In genomic region chr22:20920881-20921203, GRCh38 we compare ENCODE assay signal across 10 cellular contexts. TPM values are rescaled to one million over a fixed set of nuclear protein-coding genes. Genes with fewer than 3 reads are reported as not detected.
DNase-seq lines count a peak whose midpoint lies in the region; ATAC-seq and TF ChIP-seq lines count a peak whose summit lies in the region.
"Had no signal": no experiment of that assay in that cellular context is flagged by ENCODE, and none has a peak within 500 bp of the region (broad histone marks: within the 10 kb centered on the region; RNA-seq: fewer than 3 reads in every experiment).

No MANE protein-coding gene starts in this region.

- peaks cover 37% of the 10 kb centered on the region for H3K36me3 Mint-ChIP-seq in nephron progenitor cell (ENCODE audit: low read depth)

- CTCF ChIA-PET in BJ (lab: Yijun Ruan, JAX), result interaction anchor here (0.9 to 1.4 kb wide), 3 partner anchors 17 to 35 kb away, joined by 3 to 4 read pairs (median 3); no protein-coding TSS in a partner anchor

- peaks cover 48% of the 10 kb centered on the region for H4K20me1 ChIP-seq in Karpas-422 (ENCODE audit: insufficient read depth, low read depth, low read length)

- H3K4me1 ChIP-seq in Karpas-422 (ENCODE audit: low read length), result peaks cover 57% of the 10 kb centered on the region
- H3K4me1 ChIP-seq in duodenal mucosa (ENCODE audit: control insufficient read depth in 1 of 2, insufficient read depth in 2 of 2, low read length in 2 of 2), result peaks cover 20 to 26% of the 10 kb centered on the region in 2 donors

- H3K9ac ChIP-seq in Karpas-422 (ENCODE audit: low read length), result peak overlapping the region; percentile 88
- peak overlapping the region; percentile 16 to 30 for H3K9ac ChIP-seq in duodenal mucosa (ENCODE audit: low read depth in 1 of 2, low read length in 2 of 2)

- H3K27me3 Mint-ChIP-seq in nephron progenitor cell (ENCODE audit: low read depth, poor library complexity), result no peaks in the 10 kb centered on the region

- no peaks in the 10 kb centered on the region for H3K36me3 ChIP-seq in BJ (ENCODE audit: control insufficient read depth, insufficient read depth, low read length)
- peaks cover 15% of the 10 kb centered on the region; the same call in 1 of the 2 replicates for H3K36me3 ChIP-seq in Karpas-422 (ENCODE audit: insufficient read depth, low read length)
- H3K36me3 ChIP-seq in duodenal mucosa (ENCODE audit: control insufficient read depth in 1 of 2, insufficient read depth in 2 of 2, low read length in 2 of 2), result no peaks in the 10 kb centered on the region

- no peaks in the 10 kb centered on the region for H3K27me3 ChIP-seq in BJ (ENCODE audit: control insufficient read depth, insufficient read depth, low read length)
- H3K27me3 ChIP-seq in Karpas-422 (ENCODE audit: low read length), result no peaks in the 10 kb centered on the region
- no peaks in the 10 kb centered on the region for H3K27me3 ChIP-seq in duodenal mucosa (ENCODE audit: control insufficient read depth in 1 of 2, insufficient read depth in 2 of 2, low read length in 2 of 2)

- H3K4me2 ChIP-seq in Karpas-422 (ENCODE audit: low read depth, low read length, poor library complexity, severe bottlenecking), result peak overlapping the region; percentile 81

- ATAC-seq in HG03025 (IDR thresholded peaks at IDR 0.05; ENCODE audit: low FRiP score, unreplicated experiment), result no peak
- ATAC-seq in GM19395 (IDR thresholded peaks at IDR 0.05; ENCODE audit: unreplicated experiment), result no peak
- no peak for ATAC-seq in GM18511 (IDR thresholded peaks at IDR 0.05; ENCODE audit: unreplicated experiment)

- H3K4me1 Mint-ChIP-seq in nephron progenitor cell, result peaks cover 46% of the 10 kb centered on the region

- H3K4me3 Mint-ChIP-seq in nephron progenitor cell, result peak overlapping the region; percentile 99

- H3K9me3 Mint-ChIP-seq in nephron progenitor cell, result no peaks in the 10 kb centered on the region

- no peak overlapping the region for H2AFZ ChIP-seq in Karpas-422 (ENCODE audit: low read length)

- peak overlapping the region; percentile 97 for H3K4me3 ChIP-seq in BJ (ENCODE audit: low read depth, low read length)
- peak overlapping the region; percentile 98; the same call in 1 of the 2 replicates for H3K4me3 ChIP-seq in Karpas-422 (ENCODE audit: low read length)
- H3K4me3 ChIP-seq in duodenal mucosa (ENCODE audit: low read depth in 1 of 2, low read length in 2 of 2), result peak overlapping the region; percentile 96 to 97

- H3K27ac Mint-ChIP-seq in nephron progenitor cell, result peak overlapping the region; percentile 35

- POLR2A ChIA-PET in BJ (lab: Charles Lee), result no interaction called here

- TF ChIP-seq CTCF in BJ (IDR thresholded peaks at IDR 0.05; ENCODE audit: insufficient read depth, low read depth, low read length), result no peak
- no peak for TF ChIP-seq CTCF in nephron progenitor cell (IDR thresholded peaks at IDR 0.05)

- peaks cover 86% of the 10 kb centered on the region for H3K79me2 ChIP-seq in Karpas-422 (ENCODE audit: low read length)

- no peaks in the 10 kb centered on the region for H3K9me2 ChIP-seq in Karpas-422 (replicated peaks; ENCODE audit: insufficient read depth, low read length)

- H3K27ac ChIP-seq in Karpas-422 (ENCODE audit: low read length) (no peak overlapping the region), duodenal mucosa (ENCODE audit: low read depth, low read length) (no peak overlapping the region)

- DNase-seq in BJ (ENCODE audit: low read depth), result no peak
- DNase-seq in Karpas-422, result no peak
- DNase-seq in nephron progenitor cell, result no peak
- DNase-seq in NCI-H748 (lab: John Stamatoyannopoulos, UW; ENCODE audit: unreplicated experiment), result no peak
- DNase-seq: effector CD4-positive, alpha-beta T cell; RPMI8226 had no signal

- H3K9me3 ChIP-seq in Karpas-422 (ENCODE audit: low read length) (no peaks in the 10 kb centered on the region), duodenal mucosa (ENCODE audit: control insufficient read depth in 1 of 2, low read length in 2 of 2) (no peaks in the 10 kb centered on the region)

RNA-seq across cellular contexts. Expression of gene CRKL, which starts 3.6 kb away (rescaled TPM):
- 14.7 and 21.4 TPM in 2 replicates for polyA plus RNA-seq in BJ (2011; rRNA removed)
- 27.9 and 29.8 TPM in 2 replicates for polyA minus RNA-seq in BJ (2011; rRNA and poly(A)+ RNA removed)
- 42.0 and 58.4 TPM in 2 replicates for total RNA-seq in Karpas-422 (2014; rRNA removed; shearing (Covaris generic); ENCODE audit: low replicate concordance)

RNA-seq across cellular contexts. Expression of gene AIFM3, which starts 46.2 kb away (rescaled TPM):
- 0.25 and 0.28 TPM in 2 replicates for polyA plus RNA-seq in BJ (2011; rRNA removed)
- 0.28 and 0.41 TPM in 2 replicates for polyA minus RNA-seq in BJ (2011; rRNA and poly(A)+ RNA removed)
- total RNA-seq in Karpas-422 (2014; rRNA removed; shearing (Covaris generic); ENCODE audit: low replicate concordance), result 0.40 TPM in 1 of 2 replicates, not detected in the other
